9 cellular contexts compared by ENCODE assay signal in the genomic region with DNA sequence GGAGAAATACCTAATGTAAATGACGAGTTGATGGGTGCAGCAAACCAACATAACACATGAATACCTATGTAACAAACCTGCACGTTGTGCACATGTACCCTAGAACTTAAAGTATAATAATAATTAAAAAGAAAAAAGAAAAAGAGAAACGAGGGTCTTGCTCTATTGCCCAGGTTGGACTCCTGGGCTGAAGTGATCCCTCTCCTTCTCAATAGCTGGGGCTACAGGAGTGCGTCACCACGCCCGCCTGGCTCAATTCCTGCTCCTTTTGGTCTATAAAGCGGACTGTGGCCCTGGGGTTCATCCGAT. TPM values are rescaled to one million over a fixed set of nuclear protein-coding genes. Genes with fewer than 3 reads are reported as not detected.
A peak's percentile ranks its signal among the peaks of the same experiment; 100 is the strongest.
DNase-seq lines count a peak whose midpoint lies in the region; ATAC-seq and TF ChIP-seq lines count a peak whose summit lies in the region.
"Had no signal": no experiment of that assay in that cellular context is flagged by ENCODE, and none has a peak within 500 bp of the region (broad histone marks: within the 10 kb centered on the region; RNA-seq: fewer than 3 reads in every experiment).

No MANE protein-coding gene starts in this region.

- no peaks in the 10 kb centered on the region for H3K27me3 ChIP-seq in HL-60 (ENCODE audit: insufficient read depth, poor library complexity, severe bottlenecking)
- no peaks in the 10 kb centered on the region for H3K27me3 ChIP-seq in adipocyte (replicated peaks; ENCODE audit: control insufficient read depth, insufficient read depth, low read length)
- H3K27me3 ChIP-seq in stomach = no peaks in the 10 kb centered on the region

- H3K4me3 ChIP-seq in HL-60 (replicated peaks; ENCODE audit: insufficient read depth, low read length) (peak overlapping the region; percentile 72), adipocyte (ENCODE audit: low read length) (peak overlapping the region; percentile 84), iPS-18c (ENCODE audit: insufficient read depth, low read depth, low read length) (peak overlapping the region; percentile 83), stomach (peak overlapping the region; percentile 55 to 73 (median 62))

- H3K9me3 ChIP-seq in adipocyte (ENCODE audit: control insufficient read depth, low read length) (no peaks in the 10 kb centered on the region), iPS-18c (ENCODE audit: control insufficient read depth, insufficient read depth, low read length) (no peaks in the 10 kb centered on the region), stomach (no peaks in the 10 kb centered on the region)

- peaks cover 20% of the 10 kb centered on the region for H3K36me3 ChIP-seq in adipocyte (ENCODE audit: control insufficient read depth, insufficient read depth, low read length, severe bottlenecking)
- H3K36me3 ChIP-seq in stomach = peaks cover 0 to 21% (median 16%) of the 10 kb centered on the region in 4 donors

- intact Hi-C loops in stomach (cut with DNase I; ENCODE audit: low total_unique reads) = no loop called here

- TF ChIP-seq EP300 in stomach (IDR thresholded peaks at IDR 0.05) = no peak

- ATAC-seq in HG03469 (IDR thresholded peaks at IDR 0.05; ENCODE audit: unreplicated experiment) = no peak

- 20 to 30% (median 29%) methylated on average over 8 of the region's 8 CpGs for WGBS in stomach, 5 donors

- TF ChIP-seq CTCF in HL-60 (IDR thresholded peaks at IDR 0.05; ENCODE audit: insufficient read depth, low read length) = no peak
- TF ChIP-seq CTCF in stomach (IDR thresholded peaks at IDR 0.05) = no peak

- H3K27ac ChIP-seq in HL-60 (replicated peaks) (peak overlapping the region; percentile 93), stomach (peak overlapping the region; percentile 95 to 98 (median 96))

- TF ChIP-seq POLR2A in stomach (IDR thresholded peaks at IDR 0.05) = no peak

- H3K4me1 ChIP-seq in adipocyte (ENCODE audit: control insufficient read depth, insufficient read depth, low read length) (peaks cover 28% of the 10 kb centered on the region), stomach (peaks cover 14 to 62% (median 38%) of the 10 kb centered on the region in 4 donors)

- in situ Hi-C loops in G401 (cut with HindIII; ENCODE audit: low sequenced_read_pairs) = no loop called here

- H3K9ac ChIP-seq in adipocyte (ENCODE audit: low read length) = peak overlapping the region; percentile 90

- no peak for DNase-seq in HL-60 (ENCODE audit: low read depth in 1 of 2, low spot score in 1 of 2)
- DNase-seq in adipocyte (ENCODE audit: low read depth) = no peak
- DNase-seq in stomach = no peak
- no peak for DNase-seq in UCSD-AML1 (lab: John Stamatoyannopoulos, UW; ENCODE audit: unreplicated experiment)
- no peak for DNase-seq in 8988T
- no peak for DNase-seq in G401 (ENCODE audit: low spot score)

RNA-seq across cellular contexts. Expression of a gene that starts 0.5 kb away (rescaled TPM):
- total RNA-seq in stomach = 10 to 100 TPM; 11.3 to 87.8 (median 33.2) TPM
- 10 to 100 TPM; 53.0 to 76.1 (median 71.0) TPM for polyA plus RNA-seq in stomach
- total RNA-seq in G401 (2014; rRNA removed; shearing (Covaris generic)) = 33.1 and 54.6 TPM in 2 replicates

RNA-seq across cellular contexts. Expression of a gene that starts 35.0 kb away (rescaled TPM):
- not detected for total RNA-seq in stomach
- not detected for polyA plus RNA-seq in stomach
- total RNA-seq in G401 (2014; rRNA removed; shearing (Covaris generic)) = not detected in 2 replicates
- total RNA-seq: T-helper 2 cell treated with Interferon-gamma antibody and Interleukin-4, amounts not matched to agents 100 ng/mL and 5 ng/mL, for 36 hours had no signal

RNA-seq across cellular contexts. Expression of a gene that starts 50.4 kb away (rescaled TPM):
- 10 to 100 TPM in 1 of 5 donors, 1 to 10 TPM in 1, under 1 TPM in 2, not detected in 1; 0.87 to 21.8 (median 1.3) TPM for total RNA-seq in stomach
- 1 to 10 TPM; 1.4 to 7.8 (median 2.9) TPM for polyA plus RNA-seq in stomach
- total RNA-seq in G401 (2014; rRNA removed; shearing (Covaris generic)) = 1.1 TPM in 1 of 2 replicates, not detected in the other

RNA-seq across cellular contexts. Expression of a gene that starts 58.5 kb away (rescaled TPM):
- 1 to 10 TPM in 1 of 5 donors, not detected in 4; 2.0 TPM for total RNA-seq in stomach
- under 1 TPM in 1 of 3 donors, not detected in 2; 0.20 TPM for polyA plus RNA-seq in stomach
- not detected in 2 replicates for total RNA-seq in G401 (2014; rRNA removed; shearing (Covaris generic))
- total RNA-seq: T-helper 2 cell treated with Interferon-gamma antibody and Interleukin-4, amounts not matched to agents 100 ng/mL and 5 ng/mL, for 36 hours had no signal
